ENCODE assay signal across 26 cellular contexts in genomic region chr11:75503531-75504099, GRCh38. TPM values are rescaled to one million over a fixed set of nuclear protein-coding genes. Genes with fewer than 3 reads are reported as not detected.
A peak's percentile ranks its signal among the peaks of the same experiment; 100 is the strongest.
DNase-seq lines count a peak whose midpoint lies in the region; ATAC-seq, FAIRE-seq and TF ChIP-seq lines count a peak whose summit lies in the region.
"Had no signal": no experiment of that assay in that cellular context is flagged by ENCODE, and none has a peak within 500 bp of the region (broad histone marks: within the 10 kb centered on the region; RNA-seq: fewer than 3 reads in every experiment).

No MANE protein-coding gene starts in this region.

- TF ChIP-seq POLR2A in transverse colon (IDR thresholded peaks at IDR 0.05), result no peak

- H3K9me3 ChIP-seq in transverse colon, result no peaks in the 10 kb centered on the region
- H3K9me3 ChIP-seq: heart right ventricle had no signal

- no peaks in the 10 kb centered on the region for H3K27me3 ChIP-seq in transverse colon
- H3K27me3 ChIP-seq: cardiac muscle cell, heart right ventricle had no signal

- TF ChIP-seq EP300 in transverse colon (IDR thresholded peaks at IDR 0.05; ENCODE audit: low read depth), result no peak

- in situ Hi-C loops in transverse colon (cut with MboI; ENCODE audit: low pct_ligation_motif_present in 1 of 4, low pct_unique_long_range_greater_than_20kb in 1 of 4, low sequenced_read_pairs in 3 of 4), result no loop called here

- H3K36me3 ChIP-seq in transverse colon, result no peaks in the 10 kb centered on the region
- H3K36me3 ChIP-seq: cardiac muscle cell, heart right ventricle had no signal

- FAIRE-seq in GM19239 (lab: Jason Lieb, UNC), result peak; percentile 56
- FAIRE-seq: HTR-8/SVneo, urothelium cell line had no signal

- no peak overlapping the region for H3K27ac ChIP-seq in transverse colon
- H3K27ac ChIP-seq: cardiac muscle cell, heart right ventricle had no signal

- no peak for TF ChIP-seq CTCF in transverse colon (IDR thresholded peaks at IDR 0.05)

- 84 to 97% methylated on average over 3 to 5 of the region's 5 CpGs for WGBS in transverse colon (ENCODE audit: low coverage in 1 of 2), 2 donors

- no peak overlapping the region for H3K4me3 ChIP-seq in transverse colon
- H3K4me3 ChIP-seq: cardiac muscle cell, heart right ventricle had no signal

- ATAC-seq in HG02885 (IDR thresholded peaks at IDR 0.05; ENCODE audit: poor library complexity, unreplicated experiment) (peak; percentile 61), HG02973 (IDR thresholded peaks at IDR 0.05; ENCODE audit: unreplicated experiment) (no peak)
- ATAC-seq: heart right ventricle, left lobe of liver had no signal

- DNase-seq in GM19239 (ENCODE audit: insufficient read length, low spot score), result no peak
- DNase-seq in NCI-H82 (lab: John Stamatoyannopoulos, UW), result peak; percentile 96
- DNase-seq in transverse colon, result peak; percentile 21
- DNase-seq in NCI-H1417 treated with DMSO at 0.1 percent for 48 hours (lab: John Stamatoyannopoulos, UW), result no peak
- DNase-seq in Ammon's horn (ENCODE audit: low spot score), result no peak
- DNase-seq in SKM-1 treated with dmso at 0.1 percent for 144 hours (lab: John Stamatoyannopoulos, UW; ENCODE audit: unreplicated experiment), result no peak
- DNase-seq: activated CD4-positive, alpha-beta T cell treated with anti-CD3 and anti-CD28 coated beads for 1 hour; activated naive CD4-positive, alpha-beta T cell treated with Interleukin-2 at 50 U/mL for 16 hours; activated T-cell treated with anti-CD3 and anti-CD28 coated beads, Interleukin-2, amount 50 U/mL, for 24 hours; amniotic stem cell; dermis blood vessel endothelial cell; DMS79 treated with DMSO at 0.1 percent for 48 hours; HCEC 1CT; heart right ventricle; Kasumi-1; midbrain; NCI-H1048; NCI-H2081 treated with DMSO at 0.1 percent for 48 hours; NCI-H446 treated with DMSO at 0.1 percent for 48 hours; stimulated activated CD4-positive, alpha-beta T cell treated with anti-CD3 and anti-CD28 coated beads, Interleukin-4, amount 100 ng/mL, for 4 hours had no signal

- intact Hi-C loops in transverse colon (cut with DNase I; ENCODE audit: low total_unique reads), result no loop called here

- H3K4me1 ChIP-seq in transverse colon, result peaks cover 0 to 17% (median 11%) of the 10 kb centered on the region in 4 donors

RNA-seq across cellular contexts. Expression of gene GDPD5, which starts 22.1 kb away (rescaled TPM):
- total RNA-seq in transverse colon, result 10 to 100 TPM in 1 of 4 donors, 1 to 10 TPM in 2, not detected in 1; 3.7 to 10.1 (median 7.1) TPM

RNA-seq across cellular contexts. Expression of gene SERPINH1, which starts 58.4 kb away (rescaled TPM):
- total RNA-seq in transverse colon, result 100 to 1,000 TPM in 1 of 4 donors, 10 to 100 TPM in 3; 34.8 to 169 (median 76.0) TPM

Comparison
In these comparisons a context has a peak if more than half of its experiments do, and no peak if none do; other contexts are left out.
1. DNase-seq: peak in NCI-H82 (single experiment) and transverse colon (single experiment); none in GM19239 (single experiment), NCI-H1417 treated with DMSO at 0.1 percent for 48 hours (single experiment), Ammon's horn (single experiment) and SKM-1 treated with dmso at 0.1 percent for 144 hours (single experiment).